Comparison of ENCODE assay signal across 16 cellular contexts in the genomic region with DNA sequence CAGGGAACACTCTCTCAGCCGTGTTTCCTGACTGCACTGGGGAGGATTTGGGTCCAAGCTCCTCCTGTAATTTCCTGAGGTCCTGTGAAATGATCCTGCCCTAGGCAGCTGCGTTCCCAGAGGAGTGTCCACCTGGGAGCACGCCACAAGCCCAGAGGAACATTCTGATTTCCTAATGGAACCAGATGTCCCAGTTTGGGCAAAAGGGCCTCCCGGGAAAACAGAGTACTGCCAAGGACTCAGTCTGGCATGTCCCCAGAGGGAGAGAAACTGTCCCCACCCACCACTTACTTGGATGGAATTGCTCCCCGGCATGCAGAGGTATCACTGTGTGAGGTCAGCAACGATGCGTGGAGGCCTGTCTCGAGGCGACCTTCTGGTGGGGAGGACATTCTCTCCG. TPM values are rescaled to one million over a fixed set of nuclear protein-coding genes. Genes with fewer than 3 reads are reported as not detected.
DNase-seq lines count a peak whose midpoint lies in the region; ATAC-seq and TF ChIP-seq lines count a peak whose summit lies in the region.
"Had no signal": no experiment of that assay in that cellular context is flagged by ENCODE, and none has a peak within 500 bp of the region (broad histone marks: within the 10 kb centered on the region; RNA-seq: fewer than 3 reads in every experiment).

No MANE protein-coding gene starts in this region.

- peak overlapping the region; percentile 77 to 86 (median 83) for H3K27ac Mint-ChIP-seq in nephron
- H3K27ac Mint-ChIP-seq: activated CD8-positive, alpha-beta memory T cell treated with anti-CD3 and anti-CD28 coated beads, Interleukin-2, amount 10 ng/mL, durations not matched to agents 7 days and 5 days; CD8-positive, alpha-beta T cell; memory B cell had no signal

- no peak for TF ChIP-seq CTCF in right atrium auricular region (IDR thresholded peaks at IDR 0.05)
- no peak for TF ChIP-seq CTCF in esophagus squamous epithelium (IDR thresholded peaks at IDR 0.05)
- TF ChIP-seq CTCF in nephron (IDR thresholded peaks at IDR 0.05; ENCODE audit: unreplicated experiment in 3 of 3): no peak
- TF ChIP-seq CTCF in uterus (IDR thresholded peaks at IDR 0.05): no peak

- intact Hi-C loops in Right ventricle myocardium superior (cut with DNase I) (loop anchor here (10.0 kb wide), 1 partner anchor 243 kb away; no protein-coding TSS in a partner anchor), esophagus squamous epithelium (cut with DNase I) (no loop called here), uterus (cut with DNase I; ENCODE audit: low total_unique reads) (no loop called here)

- H3K27me3 Mint-ChIP-seq in nephron (ENCODE audit: low read depth): peaks cover 3% of the 10 kb centered on the region

- H3K9me3 ChIP-seq in right atrium auricular region (no peaks in the 10 kb centered on the region), esophagus squamous epithelium (no peaks in the 10 kb centered on the region), uterus (no peaks in the 10 kb centered on the region)

- TF ChIP-seq POLR2A in esophagus squamous epithelium (IDR thresholded peaks at IDR 0.05) (no peak), uterus (IDR thresholded peaks at IDR 0.05) (no peak)

- 17 to 24% methylated on average over 1 to 10 of the region's 10 CpGs for WGBS in esophagus squamous epithelium, 2 donors

- H3K27ac ChIP-seq in right atrium auricular region: no peak overlapping the region
- H3K27ac ChIP-seq in esophagus squamous epithelium: peak overlapping the region; percentile 0 to 75 (median 64)
- H3K27ac ChIP-seq in uterus: peak overlapping the region; percentile 56 to 59

- H3K4me3 ChIP-seq in right atrium auricular region (no peak overlapping the region), esophagus squamous epithelium (no peak overlapping the region), uterus (no peak overlapping the region)

- no peak overlapping the region for H3K4me3 Mint-ChIP-seq in nephron
- H3K4me3 Mint-ChIP-seq: activated CD8-positive, alpha-beta memory T cell treated with anti-CD3 and anti-CD28 coated beads, Interleukin-2, amount 10 ng/mL, durations not matched to agents 7 days and 5 days; CD8-positive, alpha-beta T cell; H9; memory B cell; neural crest cell had no signal

- no peaks in the 10 kb centered on the region for H3K9me3 Mint-ChIP-seq in nephron
- H3K9me3 Mint-ChIP-seq: CD8-positive, alpha-beta T cell; H9; memory B cell; neural crest cell had no signal

- H3K36me3 Mint-ChIP-seq in nephron (ENCODE audit: low read depth): no peaks in the 10 kb centered on the region
- H3K36me3 Mint-ChIP-seq: activated CD8-positive, alpha-beta memory T cell treated with anti-CD3 and anti-CD28 coated beads, Interleukin-2, amount 10 ng/mL, durations not matched to agents 7 days and 5 days; CD8-positive, alpha-beta T cell; memory B cell had no signal

- H3K4me1 ChIP-seq in right atrium auricular region (peaks cover 0 to 11% of the 10 kb centered on the region in 2 donors), esophagus squamous epithelium (peaks cover 21 to 67% (median 37%) of the 10 kb centered on the region in 3 donors), uterus (peaks cover 0 to 3% of the 10 kb centered on the region in 2 donors)

- no peaks in the 10 kb centered on the region for H3K27me3 ChIP-seq in right atrium auricular region
- no peaks in the 10 kb centered on the region for H3K27me3 ChIP-seq in esophagus squamous epithelium
- no peaks in the 10 kb centered on the region for H3K27me3 ChIP-seq in uterus

- ATAC-seq in Right ventricle myocardium superior (ENCODE audit: poor library complexity): peak; percentile 4
- no peak for ATAC-seq in HG02642 (IDR thresholded peaks at IDR 0.05; ENCODE audit: poor library complexity, unreplicated experiment)
- ATAC-seq: activated CD8-positive, alpha-beta memory T cell treated with anti-CD3 and anti-CD28 coated beads, Interleukin-2, amount 10 ng/mL, durations not matched to agents 7 days and 5 days; CD8-positive, alpha-beta T cell had no signal

- DNase-seq in Right ventricle myocardium superior (no peak), right atrium auricular region (ENCODE audit: low spot score) (no peak), esophagus squamous epithelium (lab: John Stamatoyannopoulos, UW) (no peak), uterus (no peak), MV-4-11 (lab: John Stamatoyannopoulos, UW) (no peak), NCI-H446 treated with DMSO at 0.1 percent for 48 hours (lab: John Stamatoyannopoulos, UW) (no peak)
- DNase-seq: activated CD8-positive, alpha-beta memory T cell treated with anti-CD3 and anti-CD28 coated beads, Interleukin-2, amount 10 ng/mL, durations not matched to agents 7 days and 5 days; activated gamma-delta T cell; CD8-positive, alpha-beta T cell; H9; NCI-H2029 treated with DMSO at 0.1 percent for 48 hours; NCI-H748 treated with DMSO at 0.1 percent for 48 hours had no signal

- H3K4me1 Mint-ChIP-seq in nephron: peaks cover 71% of the 10 kb centered on the region

- H3K36me3 ChIP-seq in right atrium auricular region: no peaks in the 10 kb centered on the region
- no peaks in the 10 kb centered on the region for H3K36me3 ChIP-seq in esophagus squamous epithelium
- no peaks in the 10 kb centered on the region for H3K36me3 ChIP-seq in uterus

RNA-seq across cellular contexts. Expression of gene ASB13, which starts 34.5 kb away (rescaled TPM):
- total RNA-seq in Right ventricle myocardium superior: 15.2 TPM
- total RNA-seq in right atrium auricular region: 10 to 100 TPM; 10.5 to 14.3 TPM
- 10 to 100 TPM in 3 of 4 donors, 1 to 10 TPM in 1; 9.6 to 29.0 (median 15.7) TPM for total RNA-seq in esophagus squamous epithelium
- 10 to 100 TPM in 3 of 4 donors, 1 to 10 TPM in 1; 8.7 to 25.7 (median 17.9) TPM for total RNA-seq in uterus

RNA-seq across cellular contexts. Expression of gene TASOR2, which starts 52.7 kb away (rescaled TPM):
- total RNA-seq in Right ventricle myocardium superior (35.8 TPM), right atrium auricular region (10 to 100 TPM; 41.7 to 47.3 TPM), esophagus squamous epithelium (10 to 100 TPM; 18.0 to 86.8 (median 41.4) TPM), uterus (100 to 1,000 TPM in 2 of 4 donors, 10 to 100 TPM in 2; 32.6 to 128 (median 75.1) TPM)

Comparison
In these comparisons a context has a peak if more than half of its experiments do, and no peak if none do; other contexts are left out.
1. H3K27ac ChIP-seq: peak in esophagus squamous epithelium (4 of 4) and uterus (2 of 2); none in right atrium auricular region (0 of 2).